In the genomic region with DNA sequence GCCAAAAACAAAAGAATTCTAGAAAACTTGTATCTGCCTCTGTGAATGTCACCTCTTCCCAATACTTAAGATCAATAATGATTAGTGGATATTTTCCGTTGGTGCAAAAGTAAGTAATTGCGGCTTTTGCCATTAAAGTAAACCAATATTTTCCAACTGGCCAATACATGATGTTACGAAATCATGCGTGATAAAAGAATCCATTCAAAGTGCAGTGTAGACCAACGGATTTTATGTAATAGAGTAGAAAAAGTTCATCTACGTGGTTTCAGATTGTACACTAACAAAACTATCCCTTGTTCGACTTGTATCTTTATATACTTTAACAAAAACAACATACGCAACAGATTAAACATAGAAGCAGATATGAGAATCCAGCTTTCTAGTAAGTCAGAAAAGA, we compare ENCODE assay signal across 11 cellular contexts. TPM values are rescaled to one million over a fixed set of nuclear protein-coding genes. Genes with fewer than 3 reads are reported as not detected.
DNase-seq lines count a peak whose midpoint lies in the region; ATAC-seq and TF ChIP-seq lines count a peak whose summit lies in the region.
"Had no signal": no experiment of that assay in that cellular context is flagged by ENCODE, and none has a peak within 500 bp of the region (broad histone marks: within the 10 kb centered on the region; RNA-seq: fewer than 3 reads in every experiment).

No MANE protein-coding gene starts in this region.

- peaks cover 11% of the 10 kb centered on the region for H3K79me1 ChIP-seq in neuronal stem cell (ENCODE audit: low read depth, low read length)

- POLR2A ChIA-PET in activated CD4-positive, alpha-beta T cell treated with anti-CD3 and anti-CD28 coated beads for 36 hours (lab: Charles Lee) = interaction anchor here (1.0 kb wide), 2 partner anchors 100 to 101 kb away, joined by 3 to 6 read pairs; a partner anchor contains a TSS

- H3K27ac ChIP-seq in dorsolateral prefrontal cortex (peak overlapping the region in 11 of 59 donors; percentile 8 to 75 (median 50)), neuronal stem cell (replicated peaks; ENCODE audit: low read length) (no peak overlapping the region)

- no peak overlapping the region for H3K18ac ChIP-seq in neuronal stem cell (ENCODE audit: low read length)

- DNase-seq in activated CD4-positive, alpha-beta T cell treated with anti-CD3 and anti-CD28 coated beads for 36 hours = no peak
- DNase-seq in activated CD4-positive, alpha-beta T cell treated with anti-CD3 and anti-CD28 coated beads for 4 hours = no peak
- DNase-seq in dorsolateral prefrontal cortex = no peak
- DNase-seq in neuronal stem cell (ENCODE audit: low spot score) = no peak
- DNase-seq in NCI-H2107 (lab: John Stamatoyannopoulos, UW) = no peak
- DNase-seq in hepatic stellate cell (ENCODE audit: low spot score) = no peak

- H4K8ac ChIP-seq in neuronal stem cell (ENCODE audit: low read depth, low read length) = no peak overlapping the region

- no peak for TF ChIP-seq CTCF in dorsolateral prefrontal cortex (IDR thresholded peaks at IDR 0.05 in 54 of 56, conservative IDR thresholded peaks at IDR 0.05 in 2 of 56; ENCODE audit: low read depth in 1 of 56, partially characterized antibody in 56 of 56)

- H2BK5ac ChIP-seq in neuronal stem cell (ENCODE audit: low read length) = no peak overlapping the region

- H3K4me3 Mint-ChIP-seq in activated CD4-positive, alpha-beta T cell treated with anti-CD3 and anti-CD28 coated beads for 36 hours = no peak overlapping the region

- H3K27me3 Mint-ChIP-seq in activated CD4-positive, alpha-beta T cell treated with anti-CD3 and anti-CD28 coated beads for 36 hours = no peaks in the 10 kb centered on the region
- H3K27me3 Mint-ChIP-seq: activated CD8-positive, alpha-beta memory T cell treated with anti-CD3 and anti-CD28 coated beads, Interleukin-2, amount 10 ng/mL, durations not matched to agents 7 days and 5 days had no signal

- H2AFZ ChIP-seq in neuronal stem cell (ENCODE audit: low read length) = peak overlapping the region; percentile 69

- no peak overlapping the region for H3K4me2 ChIP-seq in neuronal stem cell (ENCODE audit: insufficient read depth, low read length, poor library complexity, severe bottlenecking)

- no peaks in the 10 kb centered on the region for H3K4me1 ChIP-seq in neuronal stem cell (ENCODE audit: control insufficient read depth in 2 of 2, insufficient read depth in 1 of 2, low read depth in 1 of 2, low read length in 2 of 2)

- TF ChIP-seq EP300 in Ishikawa (IDR thresholded peaks at IDR 0.05; ENCODE audit: borderline replicate concordance) = no peak

- no peak overlapping the region for H4K91ac ChIP-seq in neuronal stem cell (ENCODE audit: low read depth, low read length, poor library complexity)

- no peak overlapping the region for H2AK5ac ChIP-seq in neuronal stem cell (ENCODE audit: low read depth, low read length)

- H3K4ac ChIP-seq in neuronal stem cell (ENCODE audit: low read length) = no peak overlapping the region

- no peak for ATAC-seq in activated CD4-positive, alpha-beta T cell treated with anti-CD3 and anti-CD28 coated beads for 36 hours
- ATAC-seq in GM18873 (IDR thresholded peaks at IDR 0.05; ENCODE audit: low FRiP score, unreplicated experiment) = no peak

- no peak overlapping the region for H3K14ac ChIP-seq in neuronal stem cell (ENCODE audit: low read length)

- peaks cover 28 to 47% of the 10 kb centered on the region in 2 donors for H3K9me3 ChIP-seq in neuronal stem cell (replicated peaks in 1 of 2; ENCODE audit: control insufficient read depth in 2 of 2, insufficient read depth in 1 of 2, low read depth in 1 of 2, low read length in 2 of 2)

- no peak overlapping the region for H3K23ac ChIP-seq in neuronal stem cell (ENCODE audit: low read depth, low read length, poor library complexity)

- no peak for TF ChIP-seq RAD21 in Ishikawa (IDR thresholded peaks at IDR 0.05; ENCODE audit: low read depth)

- no peak overlapping the region for H2BK12ac ChIP-seq in neuronal stem cell (ENCODE audit: low read length)

- H3K4me1 Mint-ChIP-seq in activated CD4-positive, alpha-beta T cell treated with anti-CD3 and anti-CD28 coated beads for 36 hours = peaks cover 11% of the 10 kb centered on the region

- intact Hi-C loops in activated CD4-positive, alpha-beta T cell treated with anti-CD3 and anti-CD28 coated beads for 36 hours (cut with DNase I, micrococcal nuclease) = loop anchor here (1.0 kb wide), 6 partner anchors 50 to 293 kb away; a partner anchor contains a TSS
- intact Hi-C loops in dorsolateral prefrontal cortex (cut with DNase I) = loop anchor here (1.0 kb wide), 2 partner anchors 100 to 194 kb away; a partner anchor contains a TSS

- H3K9ac ChIP-seq in neuronal stem cell (ENCODE audit: low read depth, low read length, poor library complexity) = no peak overlapping the region

- H2BK120ac ChIP-seq in neuronal stem cell (ENCODE audit: low read depth, low read length) = no peak overlapping the region

- peak overlapping the region in 47 of 59 donors; percentile 66 to 99 (median 90) for H3K4me3 ChIP-seq in dorsolateral prefrontal cortex
- H3K4me3 ChIP-seq in neuronal stem cell (ENCODE audit: low read length in 2 of 2) = no peak overlapping the region

- no peak overlapping the region for H2BK15ac ChIP-seq in neuronal stem cell (ENCODE audit: low read length)

- H3K36me3 Mint-ChIP-seq in activated CD4-positive, alpha-beta T cell treated with anti-CD3 and anti-CD28 coated beads for 36 hours (ENCODE audit: low read depth) = peaks cover 53% of the 10 kb centered on the region

- H3K27ac Mint-ChIP-seq in activated CD4-positive, alpha-beta T cell treated with anti-CD3 and anti-CD28 coated beads for 36 hours = peak overlapping the region; percentile 17

- no peaks in the 10 kb centered on the region for H3K27me3 ChIP-seq in dorsolateral prefrontal cortex
- H3K27me3 ChIP-seq in neuronal stem cell (ENCODE audit: control insufficient read depth in 3 of 3, insufficient read depth in 3 of 3, low read depth in 1 of 3, low read length in 3 of 3) = no peaks in the 10 kb centered on the region
- H3K27me3 ChIP-seq: tibial nerve had no signal

- WGBS in neuronal stem cell (ENCODE audit: extremely low coverage in 2 of 2, insufficient read length in 2 of 2, insufficient replicate concordance in 1 of 2), 2 donors = no CpG with 5 or more reads among the region's 8 CpGs

- H3K36me3 ChIP-seq in neuronal stem cell (replicated peaks in 1 of 2; ENCODE audit: control insufficient read depth in 2 of 2, insufficient read depth in 2 of 2, low read length in 2 of 2) = peaks cover 25 to 35% of the 10 kb centered on the region in 2 donors

- H3K9me3 Mint-ChIP-seq in activated CD4-positive, alpha-beta T cell treated with anti-CD3 and anti-CD28 coated beads for 36 hours (ENCODE audit: low read depth) = peaks cover 42% of the 10 kb centered on the region

- CTCF ChIA-PET in activated CD4-positive, alpha-beta T cell treated with anti-CD3 and anti-CD28 coated beads for 36 hours (lab: Charles Lee) = interaction anchor here (0.5 to 2.3 kb wide), 11 partner anchors 9 to 275 kb away, joined by 3 to 6 read pairs (median 3); a partner anchor contains a TSS

TF ChIP-seq in Ishikawa, 13 proteins besides CTCF, POLR2A, EP300 and RAD21:
- TF ChIP-seq NFIC (IDR thresholded peaks at IDR 0.05) (no peak), CEBPB (IDR thresholded peaks at IDR 0.05) (peak; percentile 18; the same call in 1 of the 2 replicates)
TF ChIP-seq in Ishikawa: peak in this region for 1.

RNA-seq across cellular contexts. Expression of a gene that starts 0.6 kb away (rescaled TPM):
- 10 to 100 TPM; 14.0 to 14.6 TPM for total RNA-seq in activated CD4-positive, alpha-beta T cell treated with anti-CD3 and anti-CD28 coated beads for 36 hours
- 10 to 100 TPM; 12.1 to 30.3 (median 21.0) TPM for total RNA-seq in dorsolateral prefrontal cortex
- polyA plus RNA-seq in neuronal stem cell (2013, experiment 1 of 2) = 9.0 TPM
- 9.5 TPM for polyA plus RNA-seq in neuronal stem cell (2013, experiment 2 of 2)

RNA-seq across cellular contexts. Expression of a gene that starts 50.2 kb away (rescaled TPM):
- total RNA-seq in activated CD4-positive, alpha-beta T cell treated with anti-CD3 and anti-CD28 coated beads for 36 hours = 1 to 10 TPM; 4.8 to 5.1 TPM
- 10 to 100 TPM; 11.2 to 29.4 (median 20.0) TPM for total RNA-seq in dorsolateral prefrontal cortex
- 7.1 TPM for polyA plus RNA-seq in neuronal stem cell (2013, experiment 1 of 2)
- 8.6 TPM for polyA plus RNA-seq in neuronal stem cell (2013, experiment 2 of 2)

RNA-seq across cellular contexts. Expression of a gene that starts 50.6 kb away (rescaled TPM):
- total RNA-seq in activated CD4-positive, alpha-beta T cell treated with anti-CD3 and anti-CD28 coated beads for 36 hours = 1 to 10 TPM; 1.9 to 2.1 TPM
- 1 to 10 TPM; 3.4 to 8.4 (median 5.9) TPM for total RNA-seq in dorsolateral prefrontal cortex
- polyA plus RNA-seq in neuronal stem cell (2013, experiment 1 of 2) = 2.1 TPM
- 2.1 TPM for polyA plus RNA-seq in neuronal stem cell (2013, experiment 2 of 2)

RNA-seq across cellular contexts. Expression of a gene that starts 55.0 kb away (rescaled TPM):
- total RNA-seq in activated CD4-positive, alpha-beta T cell treated with anti-CD3 and anti-CD28 coated beads for 36 hours = not detected
- total RNA-seq in dorsolateral prefrontal cortex = not detected
- not detected for polyA plus RNA-seq in neuronal stem cell (2013, experiment 1 of 2)
- polyA plus RNA-seq in neuronal stem cell (2013, experiment 2 of 2) = not detected
- total RNA-seq: activated CD8-positive, alpha-beta memory T cell treated with anti-CD3 and anti-CD28 coated beads, Interleukin-2, amount 10 ng/mL, durations not matched to agents 7 days and 5 days; dermis microvascular lymphatic vessel endothelial cell; tibial nerve had no signal

Comparison
In these comparisons a context has a peak if more than half of its experiments do, and no peak if none do; other contexts are left out.
1. H3K4me3 ChIP-seq: peak in dorsolateral prefrontal cortex (47 of 59); none in neuronal stem cell (0 of 2).